ENCODE assay signal across 29 cellular contexts in genomic region chrX:136195247-136195646, GRCh38. TPM values are rescaled to one million over a fixed set of nuclear protein-coding genes. Genes with fewer than 3 reads are reported as not detected.
DNase-seq lines count a peak whose midpoint lies in the region; ATAC-seq and TF ChIP-seq lines count a peak whose summit lies in the region.
"Had no signal": no experiment of that assay in that cellular context is flagged by ENCODE, and none has a peak within 500 bp of the region (broad histone marks: within the 10 kb centered on the region; RNA-seq: fewer than 3 reads in every experiment).

No MANE protein-coding gene starts in this region.

- H3K27me3 Mint-ChIP-seq in chondrocyte (ENCODE audit: low read depth), result no peaks in the 10 kb centered on the region
- H3K27me3 Mint-ChIP-seq: activated CD4-positive, alpha-beta memory T cell treated with anti-CD3 and anti-CD28 coated beads for 36 hours; activated naive CD4-positive, alpha-beta T cell treated with anti-CD3 and anti-CD28 coated beads, Interleukin-2, amount 50 U/mL, for 24 hours had no signal

- H3K9me3 ChIP-seq in psoas muscle (no peaks in the 10 kb centered on the region), tibial artery (no peaks in the 10 kb centered on the region)
- H3K9me3 ChIP-seq: BLaER1, lower lobe of right lung, tibial nerve had no signal

- no peaks in the 10 kb centered on the region for H3K27me3 ChIP-seq in psoas muscle (ENCODE audit: insufficient read depth in 3 of 3, low read length in 2 of 3)
- no peaks in the 10 kb centered on the region for H3K27me3 ChIP-seq in tibial artery

- no peak overlapping the region for H3K4me3 ChIP-seq in fibroblast of pulmonary artery (replicated peaks; ENCODE audit: low read depth, low read length)
- peak overlapping the region; percentile 74 for H3K4me3 ChIP-seq in psoas muscle
- no peak overlapping the region for H3K4me3 ChIP-seq in tibial artery
- H3K4me3 ChIP-seq: BLaER1, lower lobe of right lung, SK-N-MC, tibial nerve had no signal

- H3K4me1 ChIP-seq in psoas muscle, result peaks cover 25% of the 10 kb centered on the region
- H3K4me1 ChIP-seq in tibial artery, result peaks cover 0 to 70% (median 18%) of the 10 kb centered on the region in 4 donors

- intact Hi-C loops in psoas muscle (cut with DNase I) (no loop called here), tibial artery (cut with DNase I; ENCODE audit: low total_unique reads) (no loop called here)

- peaks cover 4% of the 10 kb centered on the region for H3K9me3 Mint-ChIP-seq in chondrocyte (ENCODE audit: low read depth)
- H3K9me3 Mint-ChIP-seq: activated CD4-positive, alpha-beta memory T cell treated with anti-CD3 and anti-CD28 coated beads for 36 hours; activated naive CD4-positive, alpha-beta T cell treated with anti-CD3 and anti-CD28 coated beads, Interleukin-2, amount 50 U/mL, for 24 hours; activated T-helper 2 cell treated with anti-CD3 and anti-CD28 coated beads, Interferon-gamma antibody, Interleukin-2, Interleukin-4, amounts not matched to agents 10 μg/mL and 5 μg/mL and 100 μg/mL, durations not matched to agents 14 hours and 24 hours and 36 hours; T-helper 1 cell treated with Interleukin-12 subunit alpha and Interleukin-12 subunit beta and Interleukin-4 antibody, amounts not matched to agents 30 μg/mL and 1 μg/mL, for 36 hours had no signal

- H3K27ac ChIP-seq in psoas muscle (peak overlapping the region; percentile 95), tibial artery (peak overlapping the region; percentile 44 to 81)
- H3K27ac ChIP-seq: BLaER1, lower lobe of right lung, SK-N-MC had no signal

- 22 to 36% (median 35%) methylated on average over 4 of the region's 4 CpGs for WGBS in psoas muscle, 3 donors

- H3K36me3 ChIP-seq in psoas muscle (ENCODE audit: insufficient read depth in 1 of 2, low read depth in 1 of 2) (peaks cover 0 to 23% of the 10 kb centered on the region in 2 donors), tibial artery (no peaks in the 10 kb centered on the region)
- H3K36me3 ChIP-seq: BLaER1, lower lobe of right lung, tibial nerve had no signal

- H3K4me1 Mint-ChIP-seq in chondrocyte (ENCODE audit: low read depth), result peaks cover 92% of the 10 kb centered on the region
- H3K4me1 Mint-ChIP-seq: endodermal cell, neural crest cell had no signal

- DNase-seq in chondrocyte (ENCODE audit: low spot score) (no peak), fibroblast of pulmonary artery (ENCODE audit: low read depth) (peak; percentile 19), psoas muscle (no peak), tibial artery (no peak), T-helper 1 cell (no peak)
- no peak for DNase-seq in activated CD4-positive, alpha-beta T cell treated with anti-CD3 and anti-CD28 coated beads, Interleukin-2, amount 50 U/mL, for 1 hour
- DNase-seq: activated CD4-positive, alpha-beta memory T cell treated with anti-CD3 and anti-CD28 coated beads for 36 hours; DMS53; endodermal cell; GDM1; HCEC 1CT; islet precursor cell; KG1; lower lobe of right lung; NCI-H1417; NCI-H2081; NCI-H226; NCI-H774; posterior cingulate gyrus; stimulated activated naive CD4-positive, alpha-beta T cell treated with Interleukin-2 at 50 U/mL for 16 hours had no signal

- peak overlapping the region; percentile 75 for H3K27ac Mint-ChIP-seq in chondrocyte (ENCODE audit: unreplicated experiment)
- H3K27ac Mint-ChIP-seq: activated CD4-positive, alpha-beta memory T cell treated with anti-CD3 and anti-CD28 coated beads for 36 hours; activated naive CD4-positive, alpha-beta T cell treated with anti-CD3 and anti-CD28 coated beads, Interleukin-2, amount 50 U/mL, for 24 hours; activated T-helper 2 cell treated with anti-CD3 and anti-CD28 coated beads, Interferon-gamma antibody, Interleukin-2, Interleukin-4, amounts not matched to agents 10 μg/mL and 5 μg/mL and 100 μg/mL, durations not matched to agents 14 hours and 24 hours and 36 hours; endodermal cell had no signal

- ATAC-seq in psoas muscle (no peak), GM19397 (IDR thresholded peaks at IDR 0.05; ENCODE audit: unreplicated experiment) (no peak)
- ATAC-seq: activated CD4-positive, CD25-positive, alpha-beta regulatory T cell treated with anti-CD3 and anti-CD28 coated beads, Interleukin-2, amount 50 U/mL, for 24 hours; lower lobe of right lung had no signal

- H3K4me3 Mint-ChIP-seq in chondrocyte (ENCODE audit: unreplicated experiment), result no peak overlapping the region
- H3K4me3 Mint-ChIP-seq: activated CD4-positive, alpha-beta memory T cell treated with anti-CD3 and anti-CD28 coated beads for 36 hours; activated naive CD4-positive, alpha-beta T cell treated with anti-CD3 and anti-CD28 coated beads, Interleukin-2, amount 50 U/mL, for 24 hours; endodermal cell; neural crest cell; T-helper 1 cell treated with Interleukin-12 subunit alpha and Interleukin-12 subunit beta and Interleukin-4 antibody, amounts not matched to agents 30 μg/mL and 1 μg/mL, for 36 hours had no signal

- TF ChIP-seq CTCF in chondrocyte (IDR thresholded peaks at IDR 0.05), result no peak
- TF ChIP-seq CTCF in fibroblast of pulmonary artery (IDR thresholded peaks at IDR 0.05; ENCODE audit: low read length, missing control alignments), result no peak
- TF ChIP-seq CTCF in psoas muscle (IDR thresholded peaks at IDR 0.05), result no peak
- TF ChIP-seq CTCF in tibial artery (IDR thresholded peaks at IDR 0.05), result no peak

- H3K36me3 Mint-ChIP-seq in chondrocyte (ENCODE audit: low read depth), result peaks cover 15% of the 10 kb centered on the region
- H3K36me3 Mint-ChIP-seq: activated CD4-positive, alpha-beta memory T cell treated with anti-CD3 and anti-CD28 coated beads for 36 hours; activated naive CD4-positive, alpha-beta T cell treated with anti-CD3 and anti-CD28 coated beads, Interleukin-2, amount 50 U/mL, for 24 hours had no signal

RNA-seq across cellular contexts. Expression of gene FHL1, which starts 47.9 kb away (rescaled TPM):
- total RNA-seq in chondrocyte (744 to 1,032 TPM (median 1,007 TPM) in 3 replicates), psoas muscle (1,000 to 10,000 TPM; 6,074 to 8,382 (median 6,962) TPM)
- 1,000 to 10,000 TPM in 2 of 3 donors, 100 to 1,000 TPM in 1; 325 to 4,774 (median 2,961) TPM for polyA plus RNA-seq in psoas muscle

RNA-seq across cellular contexts. Expression of gene MAP7D3, which starts 56.0 kb away (rescaled TPM):
- total RNA-seq in chondrocyte (48.2 to 52.7 TPM (median 50.8 TPM) in 3 replicates), psoas muscle (10 to 100 TPM in 3 of 4 donors, 1 to 10 TPM in 1; 7.6 to 14.8 (median 10.6) TPM)
- polyA plus RNA-seq in psoas muscle, result 1 to 10 TPM; 4.6 to 8.0 (median 6.2) TPM
